In the genomic region with DNA sequence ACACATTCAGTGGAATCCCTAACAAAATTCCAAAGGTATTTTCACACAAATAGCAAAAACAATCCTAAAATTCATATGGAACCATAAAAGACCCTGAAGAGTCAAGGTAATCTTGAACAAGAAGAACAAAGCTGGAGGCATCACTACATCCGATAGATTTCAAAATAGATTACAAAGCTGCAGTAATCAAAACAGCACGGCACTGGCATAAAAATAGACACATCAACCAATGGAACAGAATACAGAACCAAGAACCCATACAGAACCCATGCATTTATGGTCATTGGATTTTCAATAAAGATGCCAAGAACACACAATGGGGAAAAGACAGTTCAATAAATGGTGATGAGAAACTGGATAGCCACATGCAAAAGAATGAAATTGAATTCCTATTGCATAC, we compare ENCODE assay signal across 9 cellular contexts. TPM values are rescaled to one million over a fixed set of nuclear protein-coding genes. Genes with fewer than 3 reads are reported as not detected.
"Had no signal": no experiment of that assay in that cellular context is flagged by ENCODE, and none has a peak within 500 bp of the region (broad histone marks: within the 10 kb centered on the region; RNA-seq: fewer than 3 reads in every experiment).

No MANE protein-coding gene starts in this region.

- H3K4me3 ChIP-seq: K562 had no signal

- H3K9ac ChIP-seq: KMS-11 had no signal

- DNase-seq: IMR-90, KBM-7, KG1 had no signal

- FAIRE-seq: HepG2, HTR-8/SVneo, K562 had no signal

- H3K27ac ChIP-seq: HL-60, KMS-11 had no signal

RNA-seq across cellular contexts. Expression of gene ZFP82, which starts 38.4 kb away (rescaled TPM):
- total RNA-seq: HT-29 had no signal
